ENCODE assay signal across 8 cellular contexts in genomic region chr3:150603090-150603887, GRCh38. TPM values are rescaled to one million over a fixed set of nuclear protein-coding genes. Genes with fewer than 3 reads are reported as not detected.
A peak's percentile ranks its signal among the peaks of the same experiment; 100 is the strongest.
DNase-seq lines count a peak whose midpoint lies in the region; TF ChIP-seq lines count a peak whose summit lies in the region.

A gene with protein sequence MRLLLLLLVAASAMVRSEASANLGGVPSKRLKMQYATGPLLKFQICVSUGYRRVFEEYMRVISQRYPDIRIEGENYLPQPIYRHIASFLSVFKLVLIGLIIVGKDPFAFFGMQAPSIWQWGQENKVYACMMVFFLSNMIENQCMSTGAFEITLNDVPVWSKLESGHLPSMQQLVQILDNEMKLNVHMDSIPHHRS (plus strand): TSS chr3:150603321. CDS start chr3:150603363, 42 bp downstream.

- H3K4ac ChIP-seq in H9 (ENCODE audit: low read depth, low read length): no peak within 1 kb of the TSS; the same call in 1 of the 2 replicates

- H3K27me3 ChIP-seq in H9 (ENCODE audit: insufficient read depth, low read length) (no peaks in the 10 kb centered on the region), MM.1S (replicated peaks; ENCODE audit: insufficient read depth, low read length) (no peaks in the 10 kb centered on the region), stomach smooth muscle (ENCODE audit: control insufficient read depth in 1 of 2, insufficient read depth in 2 of 2, low read length in 2 of 2) (no peaks in the 10 kb centered on the region)

- H3K36me3 Mint-ChIP-seq in H9 (ENCODE audit: insufficient read depth in 1 of 3, low read depth in 3 of 3) (peaks cover 6 to 21% (median 20%) of the 10 kb centered on the region in 3 experiments), neural crest cell (ENCODE audit: low read depth) (peaks cover 9% of the 10 kb centered on the region)

- H3K18ac ChIP-seq in H9 (ENCODE audit: insufficient read length, low read depth, low read length): peak within 1 kb of the TSS; percentile 95

- peaks cover 19% of the 10 kb centered on the region; the same call in 1 of the 2 replicates for H3K79me2 ChIP-seq in H9 (ENCODE audit: insufficient read depth, low read length)
- peaks cover 92% of the 10 kb centered on the region for H3K79me2 ChIP-seq in MM.1S (ENCODE audit: low read length)

- peak within 1 kb of the TSS; percentile 91 for H3K14ac ChIP-seq in H9 (ENCODE audit: insufficient read depth, low read length)

- no peak within 1 kb of the TSS for H2BK15ac ChIP-seq in H9 (ENCODE audit: low read depth, low read length)

- H4K91ac ChIP-seq in H9 (ENCODE audit: insufficient read length, low read depth, low read length): no peak within 1 kb of the TSS

- H3K9me3 ChIP-seq in H9 (ENCODE audit: control insufficient read depth, low read depth, low read length) (no peaks in the 10 kb centered on the region), MM.1S (replicated peaks; ENCODE audit: insufficient read depth, low read length) (no peaks in the 10 kb centered on the region), stomach smooth muscle (ENCODE audit: control insufficient read depth in 2 of 2, low read length in 2 of 2) (no peaks in the 10 kb centered on the region)

- peaks cover 6% of the 10 kb centered on the region; the same call in 1 of the 2 replicates for H3K36me3 ChIP-seq in MM.1S (replicated peaks; ENCODE audit: insufficient read depth, low read length)
- no peaks in the 10 kb centered on the region for H3K36me3 ChIP-seq in stomach smooth muscle (ENCODE audit: control insufficient read depth in 2 of 2, insufficient read depth in 2 of 2, low read length in 2 of 2)

- H3K23ac ChIP-seq in H9 (ENCODE audit: insufficient read length, low read depth, low read length): no peak within 1 kb of the TSS

- peaks cover 60 to 70% of the 10 kb centered on the region in 2 experiments for H3K4me1 Mint-ChIP-seq in H9
- peaks cover 71% of the 10 kb centered on the region for H3K4me1 Mint-ChIP-seq in neural crest cell

- no peak within 1 kb of the TSS for H2BK5ac ChIP-seq in H9 (ENCODE audit: insufficient read length, low read length)

- peak within 1 kb of the TSS; percentile 96 for H3K4me3 ChIP-seq in MM.1S (ENCODE audit: low read length)
- H3K4me3 ChIP-seq in fibroblast of villous mesenchyme (ENCODE audit: low read depth, low read length): peak within 1 kb of the TSS; percentile 75
- peak within 1 kb of the TSS; percentile 89 to 96 for H3K4me3 ChIP-seq in stomach smooth muscle (ENCODE audit: low read length in 2 of 2)

- H2AFZ ChIP-seq in H9 (ENCODE audit: low read length): no peak within 1 kb of the TSS
- H2AFZ ChIP-seq in MM.1S (ENCODE audit: low read length): 0 out of 2 replicates have a peak within 1 kb of the TSS, but pooled peaks have one; percentile 4

- H3K27me3 Mint-ChIP-seq in H9 (ENCODE audit: low read depth): no peaks in the 10 kb centered on the region
- H3K27me3 Mint-ChIP-seq in neural crest cell (ENCODE audit: low read depth): no peaks in the 10 kb centered on the region

- no peak within 1 kb of the TSS for H2AK5ac ChIP-seq in H9 (ENCODE audit: insufficient read length, low read length)

- in situ Hi-C loops in G401 (cut with HindIII; ENCODE audit: low sequenced_read_pairs): no loop called here

- H2BK20ac ChIP-seq in H9 (ENCODE audit: low read depth, low read length, poor library complexity, severe bottlenecking): peak within 1 kb of the TSS; percentile 79

- H4K20me1 ChIP-seq in H9 (ENCODE audit: control insufficient read depth, insufficient read depth, insufficient read length): no peaks in the 10 kb centered on the region
- H4K20me1 ChIP-seq in MM.1S (ENCODE audit: insufficient read depth, low read length): peaks cover 22% of the 10 kb centered on the region

- DNase-seq in G401 (ENCODE audit: low spot score) (peak; percentile 94), H9 (peak; percentile 96), MM.1S (peak; percentile 96), SIG-M5 (lab: John Stamatoyannopoulos, UW) (peak; percentile 58), activated gamma-delta T cell (lab: John Stamatoyannopoulos, UW) (peak; percentile 93), fibroblast of villous mesenchyme (ENCODE audit: low read depth) (peak; percentile 97), neural crest cell (ENCODE audit: low read depth, low spot score) (peak; percentile 93)

- H3K79me1 ChIP-seq in H9 (ENCODE audit: insufficient read depth, low read depth, low read length, poor library complexity, severe bottlenecking): peaks cover 2% of the 10 kb centered on the region

- H3K27ac ChIP-seq in H9 (ENCODE audit: insufficient read length, low read depth, low read length) (peak within 1 kb of the TSS; percentile 67), MM.1S (ENCODE audit: low read length) (peak within 1 kb of the TSS; percentile 92), stomach smooth muscle (ENCODE audit: low read length) (peak within 1 kb of the TSS; percentile 97)

- no peak within 1 kb of the TSS for H2BK120ac ChIP-seq in H9 (ENCODE audit: low read depth, low read length, poor library complexity, severe bottlenecking)

- H3K9me2 ChIP-seq in MM.1S (replicated peaks; ENCODE audit: insufficient read depth, low read length): no peaks in the 10 kb centered on the region

- H2BK12ac ChIP-seq in H9 (ENCODE audit: insufficient read length, low read depth, low read length): no peak within 1 kb of the TSS

- H3K9me3 Mint-ChIP-seq in H9: no peaks in the 10 kb centered on the region
- peaks cover 2% of the 10 kb centered on the region for H3K9me3 Mint-ChIP-seq in neural crest cell

- H3K4me1 ChIP-seq in H9 (ENCODE audit: insufficient read depth, low read length) (peaks cover 11% of the 10 kb centered on the region), MM.1S (ENCODE audit: low read length) (peaks cover 43% of the 10 kb centered on the region), stomach smooth muscle (ENCODE audit: control insufficient read depth, insufficient read depth, low read length) (peaks cover 13% of the 10 kb centered on the region)

- H3K4me3 Mint-ChIP-seq in H9: peak within 1 kb of the TSS; percentile 93 to 96
- H3K4me3 Mint-ChIP-seq in neural crest cell: peak within 1 kb of the TSS; percentile 97

- peaks cover 45% of the 10 kb centered on the region for H3F3A ChIP-seq in MM.1S (ENCODE audit: insufficient read depth, low read length)

- peak within 1 kb of the TSS; percentile 65 for H4K5ac ChIP-seq in H9 (ENCODE audit: insufficient read length, low read depth, low read length)

- peak within 1 kb of the TSS; percentile 97 to 99 (median 98) for H3K27ac Mint-ChIP-seq in H9
- H3K27ac Mint-ChIP-seq in neural crest cell (ENCODE audit: unreplicated experiment): peak within 1 kb of the TSS; percentile 99

- H4K8ac ChIP-seq in H9 (replicated peaks; ENCODE audit: insufficient read length, low read depth, low read length): no peak within 1 kb of the TSS

- H3T11ph ChIP-seq in H9 (ENCODE audit: low read length): no peak within 1 kb of the TSS

- peak within 1 kb of the TSS; percentile 97 for H3K4me2 ChIP-seq in H9 (ENCODE audit: insufficient read depth, insufficient read length, low read length)
- H3K4me2 ChIP-seq in MM.1S (ENCODE audit: low read depth, low read length): peak within 1 kb of the TSS; percentile 61

- H3K23me2 ChIP-seq in H9 (ENCODE audit: insufficient read length, low read depth, low read length, poor library complexity, severe bottlenecking): peaks cover 6% of the 10 kb centered on the region

- peak; percentile 48; the same call in 2 of the 3 replicates for TF ChIP-seq CTCF in H9 (conservative IDR thresholded peaks at IDR 0.05)
- TF ChIP-seq CTCF in MM.1S (IDR thresholded peaks at IDR 0.05; ENCODE audit: low read length): peak; percentile 34
- peak; percentile 26 for TF ChIP-seq CTCF in fibroblast of villous mesenchyme (IDR thresholded peaks at IDR 0.05; ENCODE audit: insufficient read depth, low read depth, low read length)
- peak; percentile 65 for TF ChIP-seq CTCF in neural crest cell (conservative IDR thresholded peaks at IDR 0.05)

- WGBS in H9 (ENCODE audit: extremely low coverage, insufficient read length, low lambda C conversion rate): no CpG with 5 or more reads among the region's 64 CpGs

- H3K9ac ChIP-seq in H9 (ENCODE audit: extremely low read depth, insufficient read length, low read length): peak within 1 kb of the TSS; percentile 97
- peak within 1 kb of the TSS; percentile 96 for H3K9ac ChIP-seq in MM.1S (ENCODE audit: low read length)
- peak within 1 kb of the TSS; percentile 70 to 98 for H3K9ac ChIP-seq in stomach smooth muscle (ENCODE audit: low read length in 2 of 2)

- H3K56ac ChIP-seq in H9 (ENCODE audit: insufficient read length, low read depth, low read length): peak within 1 kb of the TSS; percentile 59

RNA-seq across cellular contexts. Expression of the gene that starts here (rescaled TPM):
- 75.1 and 130 TPM in 2 replicates for total RNA-seq in G401 (2014; rRNA removed; shearing (Covaris generic))
- total RNA-seq in H9 (2021) (73.8 and 79.1 TPM in 2 replicates), fibroblast of villous mesenchyme (112 and 186 TPM in 2 replicates), neural crest cell (58.2 and 63.9 TPM in 2 replicates)

Comparison
In these comparisons a context has a peak if more than half of its experiments do, and no peak if none do; other contexts are left out.
1. Peak in every context shown above with its lines: DNase-seq, H3K4me3 ChIP-seq and H3K27ac ChIP-seq.